ENCODE assay signal across 19 cellular contexts in genomic region chr14:25140423-25140822, GRCh38.
"Had no signal": no experiment of that assay in that cellular context is flagged by ENCODE, and none has a peak within 500 bp of the region (broad histone marks: within the 10 kb centered on the region; RNA-seq: fewer than 3 reads in every experiment).

No MANE protein-coding gene starts in this region.

- H3K27me3 ChIP-seq: MG63, SJSA1 had no signal

- H3K4me1 ChIP-seq: SJSA1 had no signal

- H3K9me3 ChIP-seq: MG63, SJSA1 had no signal

- H3K27ac ChIP-seq: SJSA1, SK-N-MC had no signal

- H3K36me3 ChIP-seq: MG63, SJSA1 had no signal

- H3K4me3 ChIP-seq: MG63, SJSA1, SK-N-MC had no signal

- DNase-seq: KBM-7, MG63, NCI-H1092, NCI-H1436, NCI-H187, NCI-H2029, NCI-H2081 treated with DMSO at 0.1 percent for 48 hours, NCI-H2171, NCI-H226, NCI-H446, NCI-H510A, NCI-H524 treated with DMSO at 0.1 percent for 48 hours, NCI-H69, NCI-H774, Right ventricle myocardium superior, RPMI8226, SIG-M5 had no signal
